In the genomic region with DNA sequence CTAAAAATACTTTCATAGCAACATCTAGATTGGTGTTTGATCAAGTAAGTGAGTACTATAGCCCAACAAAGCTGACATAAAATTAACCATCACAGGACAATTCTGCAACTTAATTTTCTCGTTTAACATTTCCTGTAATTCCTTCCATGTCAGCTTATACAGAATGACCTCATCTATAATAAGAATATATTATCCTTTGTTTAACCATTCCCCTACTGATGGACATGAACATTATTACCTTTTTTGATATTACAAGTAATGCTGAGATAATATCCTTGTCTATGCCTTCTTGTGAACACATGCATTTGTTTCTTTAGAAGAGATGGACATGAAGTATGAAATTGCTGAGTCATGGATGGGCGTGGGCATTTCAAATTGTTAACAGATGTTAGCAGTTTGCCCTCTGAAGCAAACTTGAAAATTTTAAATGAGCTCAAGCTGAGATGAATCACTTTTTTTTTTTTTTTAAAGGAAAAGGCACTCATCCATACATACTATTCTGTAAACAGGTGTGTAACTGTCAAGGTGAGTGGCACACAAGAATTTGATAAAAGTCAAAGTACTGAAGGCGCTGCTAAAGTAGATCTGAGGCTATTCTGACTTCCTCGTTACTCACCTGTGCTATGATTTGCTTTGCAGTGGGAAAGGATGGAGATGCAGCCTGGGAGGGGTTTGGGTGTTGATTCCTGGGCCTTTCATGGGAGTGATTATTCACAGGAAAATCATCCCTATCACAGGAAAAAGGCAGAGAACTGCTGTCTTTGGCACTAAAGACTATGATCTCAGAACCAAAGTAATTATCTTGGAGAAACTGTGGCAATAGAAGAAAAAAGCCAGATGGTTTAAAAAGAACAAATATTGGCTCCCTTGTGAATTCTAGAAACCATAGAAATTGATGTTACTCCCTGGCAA, we compare ENCODE assay signal across 1 cellular context.
A peak's percentile ranks its signal among the peaks of the same experiment; 100 is the strongest.
TF ChIP-seq lines count a peak whose summit lies in the region.

No MANE protein-coding gene starts in this region.

TF ChIP-seq in IMR-90, 13 proteins besides CTCF, POLR2A, EP300 and RAD21 (continued from another document):
- TF ChIP-seq, protein P1, sequence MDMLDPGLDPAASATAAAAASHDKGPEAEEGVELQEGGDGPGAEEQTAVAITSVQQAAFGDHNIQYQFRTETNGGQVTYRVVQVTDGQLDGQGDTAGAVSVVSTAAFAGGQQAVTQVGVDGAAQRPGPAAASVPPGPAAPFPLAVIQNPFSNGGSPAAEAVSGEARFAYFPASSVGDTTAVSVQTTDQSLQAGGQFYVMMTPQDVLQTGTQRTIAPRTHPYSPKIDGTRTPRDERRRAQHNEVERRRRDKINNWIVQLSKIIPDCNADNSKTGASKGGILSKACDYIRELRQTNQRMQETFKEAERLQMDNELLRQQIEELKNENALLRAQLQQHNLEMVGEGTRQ (IDR thresholded peaks at IDR 0.05; ENCODE audit: low read depth, low read length): no peak
- TF ChIP-seq RCOR1 (IDR thresholded peaks at IDR 0.05; ENCODE audit: insufficient replicate concordance, low read length) (no peak), MAFK (IDR thresholded peaks at IDR 0.05; ENCODE audit: low read depth, low read length) (peak; percentile 98), CEBPB (IDR thresholded peaks at IDR 0.05; ENCODE audit: low read depth, low read length) (no peak), SMC3 (IDR thresholded peaks at IDR 0.05; ENCODE audit: low read depth, low read length) (no peak), RFX5 (IDR thresholded peaks at IDR 0.05; ENCODE audit: low read depth, low read length) (no peak), CHD1 (IDR thresholded peaks at IDR 0.05; ENCODE audit: low read depth, low read length) (no peak), NFE2L2 (IDR thresholded peaks at IDR 0.05; ENCODE audit: low read depth, low read length) (peak; percentile 100), MAZ (IDR thresholded peaks at IDR 0.05; ENCODE audit: borderline replicate concordance, low read depth, low read length) (no peak), FOS (IDR thresholded peaks at IDR 0.05; ENCODE audit: low read depth, low read length) (peak; percentile 33; the same call in 1 of the 2 replicates)
- TF ChIP-seq, protein P2, sequence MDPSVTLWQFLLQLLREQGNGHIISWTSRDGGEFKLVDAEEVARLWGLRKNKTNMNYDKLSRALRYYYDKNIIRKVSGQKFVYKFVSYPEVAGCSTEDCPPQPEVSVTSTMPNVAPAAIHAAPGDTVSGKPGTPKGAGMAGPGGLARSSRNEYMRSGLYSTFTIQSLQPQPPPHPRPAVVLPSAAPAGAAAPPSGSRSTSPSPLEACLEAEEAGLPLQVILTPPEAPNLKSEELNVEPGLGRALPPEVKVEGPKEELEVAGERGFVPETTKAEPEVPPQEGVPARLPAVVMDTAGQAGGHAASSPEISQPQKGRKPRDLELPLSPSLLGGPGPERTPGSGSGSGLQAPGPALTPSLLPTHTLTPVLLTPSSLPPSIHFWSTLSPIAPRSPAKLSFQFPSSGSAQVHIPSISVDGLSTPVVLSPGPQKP (IDR thresholded peaks at IDR 0.05; ENCODE audit: borderline replicate concordance, low read depth, low read length): no peak
